8 cellular contexts compared by ENCODE assay signal in the genomic region with DNA sequence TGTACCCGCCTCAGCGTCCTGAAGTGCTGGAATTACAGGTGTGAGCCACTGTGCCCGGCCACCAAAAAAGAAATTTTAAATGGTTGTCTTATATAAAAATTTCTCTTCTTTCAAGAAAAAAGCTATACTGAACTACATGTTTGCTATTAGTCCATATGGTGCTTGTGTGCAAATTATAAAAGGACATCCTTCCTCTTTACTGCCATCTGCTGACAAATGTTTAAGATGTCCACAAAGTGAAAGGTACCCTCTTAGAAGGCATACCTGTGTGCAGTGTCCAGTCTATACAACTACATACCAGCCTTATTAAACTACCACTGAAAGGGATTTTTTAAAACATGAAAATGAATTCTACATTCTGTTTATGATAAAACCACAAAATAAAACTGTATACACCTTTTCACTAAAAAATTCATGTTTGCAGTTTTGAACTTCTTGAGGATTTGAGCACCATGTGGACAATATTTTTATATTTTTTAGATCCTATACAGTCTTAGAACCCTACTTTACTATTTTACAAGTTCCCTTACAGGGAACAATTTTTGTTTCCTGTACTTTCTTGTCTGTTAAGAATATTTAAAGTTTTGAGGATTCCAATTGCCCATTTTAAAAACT. TPM values are rescaled to one million over a fixed set of nuclear protein-coding genes. Genes with fewer than 3 reads are reported as not detected.
DNase-seq lines count a peak whose midpoint lies in the region; ATAC-seq and TF ChIP-seq lines count a peak whose summit lies in the region.

No MANE protein-coding gene starts in this region.

- no peaks in the 10 kb centered on the region for H4K20me1 ChIP-seq in hepatocyte (ENCODE audit: insufficient read depth, poor library complexity, severe bottlenecking)

- no peak for ATAC-seq in GM21381 (IDR thresholded peaks at IDR 0.05; ENCODE audit: unreplicated experiment)
- no peak for ATAC-seq in GM19397 (IDR thresholded peaks at IDR 0.05; ENCODE audit: unreplicated experiment)

- DNase-seq in G401 (ENCODE audit: low spot score) (peak; percentile 78), Kasumi-1 (lab: John Stamatoyannopoulos, UW) (peak; percentile 43 to 61), SK-N-DZ (ENCODE audit: low spot score) (peak; percentile 13), hepatocyte (ENCODE audit: low spot score) (peak; percentile 37), foreskin melanocyte (no peak), occipital lobe (lab: John Stamatoyannopoulos, UW) (no peak)

- H3K36me3 ChIP-seq in hepatocyte (replicated peaks; ENCODE audit: insufficient read depth, low read depth) = peaks cover 4% of the 10 kb centered on the region

- H3K9me2 ChIP-seq in hepatocyte (replicated peaks; ENCODE audit: insufficient read depth) = no peaks in the 10 kb centered on the region

- 94% methylated on average over 3 of the region's 3 CpGs for WGBS in hepatocyte (ENCODE audit: low lambda C conversion rate, missing lambda C conversion rate)

- no peaks in the 10 kb centered on the region for H3K4me1 ChIP-seq in hepatocyte (ENCODE audit: insufficient read depth)

- H3K4me3 ChIP-seq in hepatocyte = no peak overlapping the region

- in situ Hi-C loops in G401 (cut with HindIII; ENCODE audit: low sequenced_read_pairs) = no loop called here

- H3K9me3 ChIP-seq in hepatocyte (ENCODE audit: low read depth) = no peaks in the 10 kb centered on the region

- no peak overlapping the region for H3K27ac ChIP-seq in hepatocyte

- no peaks in the 10 kb centered on the region for H3K79me2 ChIP-seq in hepatocyte

- no peak overlapping the region for H3K4me2 ChIP-seq in hepatocyte

- H3K27me3 ChIP-seq in hepatocyte = no peaks in the 10 kb centered on the region

- no peak overlapping the region for H2AFZ ChIP-seq in hepatocyte

- peak; percentile 45 for TF ChIP-seq CTCF in hepatocyte (IDR thresholded peaks at IDR 0.05; ENCODE audit: poor library complexity)

RNA-seq across cellular contexts. Expression of gene TOMM20L, which starts 32.8 kb away (rescaled TPM):
- not detected in 2 replicates for total RNA-seq in G401 (2014; rRNA removed; shearing (Covaris generic))
- not detected in 2 replicates for polyA plus RNA-seq in SK-N-DZ (2014; cell fraction: cytosol; rRNA removed)
- polyA plus RNA-seq in SK-N-DZ (2014; cell fraction: nucleus; rRNA removed) = not detected in 2 replicates
- not detected in 2 replicates for total RNA-seq in hepatocyte
- polyA plus RNA-seq in hepatocyte = 0.33 TPM in 1 of 2 replicates, not detected in the other
- total RNA-seq in occipital lobe = not detected

Comparison
In these comparisons a context has a peak if more than half of its experiments do, and no peak if none do; other contexts are left out.
1. DNase-seq: peak in G401 (single experiment), Kasumi-1 (2 of 2), SK-N-DZ (single experiment) and hepatocyte (single experiment); none in foreskin melanocyte (single experiment) and occipital lobe (single experiment).